In genomic region chr18:74485860-74486849, GRCh38 we compare ENCODE assay signal across 21 cellular contexts. TPM values are rescaled to one million over a fixed set of nuclear protein-coding genes. Genes with fewer than 3 reads are reported as not detected.
DNase-seq lines count a peak whose midpoint lies in the region; ATAC-seq and TF ChIP-seq lines count a peak whose summit lies in the region.
"Had no signal": no experiment of that assay in that cellular context is flagged by ENCODE, and none has a peak within 500 bp of the region (broad histone marks: within the 10 kb centered on the region; RNA-seq: fewer than 3 reads in every experiment).

No MANE protein-coding gene starts in this region.

- no peak overlapping the region for H3K4me3 Mint-ChIP-seq in nephron
- H3K4me3 Mint-ChIP-seq: CD14-positive monocyte, natural killer cell, WTC11 had no signal

- CTCF ChIA-PET in HEK293T (lab: Yijun Ruan, JAX), result no interaction called here

- peaks cover 34% of the 10 kb centered on the region for H3K4me1 Mint-ChIP-seq in nephron

- DNase-seq in DMS53 (lab: John Stamatoyannopoulos, UW), result peak; percentile 43
- no peak for DNase-seq in DMS53 treated with DMSO at 0.1 percent for 48 hours (lab: John Stamatoyannopoulos, UW; ENCODE audit: unreplicated experiment)
- DNase-seq in thyroid gland, result peak in 1 of 2 donors; percentile 17
- DNase-seq in HEK293T (ENCODE audit: extremely low spot score), result no peak
- no peak for DNase-seq in NCI-H1694 (lab: John Stamatoyannopoulos, UW)
- DNase-seq: activated effector memory CD4-positive, alpha-beta T cell treated with Interleukin-2 at 50 U/mL for 16 hours; amniotic stem cell; DMS79; foreskin keratinocyte; lower lobe of right lung; natural killer cell; stimulated activated CD4-positive, alpha-beta T cell treated with anti-CD3 and anti-CD28 coated beads, Interleukin-1b, Interleukin-23, amount 100 ng/mL, for 48 hours; T-helper 1 cell had no signal

- no peak overlapping the region for H3K4me3 ChIP-seq in thyroid gland (replicated peaks in 1 of 3)
- H3K4me3 ChIP-seq: lower lobe of right lung had no signal

- H3K4me1 ChIP-seq in thyroid gland, result peaks cover 7 to 9% of the 10 kb centered on the region in 2 donors
- H3K4me1 ChIP-seq: foreskin keratinocyte, lower lobe of right lung had no signal

- H3K27ac Mint-ChIP-seq in nephron, result peak overlapping the region; percentile 26 to 54 (median 29)
- H3K27ac Mint-ChIP-seq: natural killer cell, WTC11 had no signal

- H3K9me3 Mint-ChIP-seq in nephron, result no peaks in the 10 kb centered on the region
- H3K9me3 Mint-ChIP-seq: CD14-positive monocyte, natural killer cell, WTC11 had no signal

- H3K36me3 ChIP-seq in thyroid gland, result no peaks in the 10 kb centered on the region
- H3K36me3 ChIP-seq: lower lobe of right lung had no signal

- TF ChIP-seq POLR2A in thyroid gland (IDR thresholded peaks at IDR 0.05), result no peak

- no peaks in the 10 kb centered on the region for H3K9me3 ChIP-seq in thyroid gland
- H3K9me3 ChIP-seq: lower lobe of right lung had no signal

- 69 to 72% methylated on average over 14 to 17 of the region's 17 CpGs for WGBS in thyroid gland, 2 donors

- no peaks in the 10 kb centered on the region for H3K36me3 Mint-ChIP-seq in nephron (ENCODE audit: low read depth)
- H3K36me3 Mint-ChIP-seq: CD14-positive monocyte, natural killer cell, WTC11 had no signal

- H3K27me3 ChIP-seq in thyroid gland, result no peaks in the 10 kb centered on the region

- peak overlapping the region; percentile 94 for H3K27ac ChIP-seq in cingulate gyrus (ENCODE audit: low read depth, low read length)
- H3K27ac ChIP-seq in thyroid gland, result peak overlapping the region in 2 of 3 donors; percentile 57 to 70
- H3K27ac ChIP-seq: 22Rv1, foreskin keratinocyte, lower lobe of right lung had no signal

- TF ChIP-seq CTCF in nephron (IDR thresholded peaks at IDR 0.05; ENCODE audit: unreplicated experiment in 3 of 3), result no peak
- peak in 1 of 6 experiments; percentile 18 for TF ChIP-seq CTCF in thyroid gland (IDR thresholded peaks at IDR 0.05)

- ATAC-seq in GM21390 (IDR thresholded peaks at IDR 0.05; ENCODE audit: unreplicated experiment), result no peak
- ATAC-seq: foreskin keratinocyte, natural killer cell, WTC11 had no signal

- intact Hi-C loops in thyroid gland (cut with DNase I), result no loop called here

- H3K27me3 Mint-ChIP-seq in nephron (ENCODE audit: low read depth), result peaks cover 7% of the 10 kb centered on the region

- POLR2A ChIA-PET in HEK293T (lab: Yijun Ruan, JAX), result no interaction called here

TF ChIP-seq in HEK293T, 16 proteins besides CTCF, POLR2A, EP300 and RAD21:
- TF ChIP-seq BHLHE40 (IDR thresholded peaks at IDR 0.05; ENCODE audit: borderline replicate concordance), result no peak
- TF ChIP-seq SP1 (IDR thresholded peaks at IDR 0.05), result no peak
- no peak for TF ChIP-seq ELF4 (IDR thresholded peaks at IDR 0.05)
- no peak for TF ChIP-seq TARDBP (IDR thresholded peaks at IDR 0.05)
- no peak for TF ChIP-seq HDGF (IDR thresholded peaks at IDR 0.05; ENCODE audit: borderline replicate concordance)
- TF ChIP-seq PKNOX1 (IDR thresholded peaks at IDR 0.05), result no peak
- no peak for TF ChIP-seq LEF1 (IDR thresholded peaks at IDR 0.05; ENCODE audit: borderline replicate concordance)
- no peak for TF ChIP-seq FOXM1 (IDR thresholded peaks at IDR 0.05; ENCODE audit: borderline replicate concordance)
- no peak for TF ChIP-seq SUZ12 (IDR thresholded peaks at IDR 0.05)
- TF ChIP-seq FOXK2 (IDR thresholded peaks at IDR 0.05), result no peak
- no peak for TF ChIP-seq ARNT (IDR thresholded peaks at IDR 0.05)
- TF ChIP-seq ZNF384 (IDR thresholded peaks at IDR 0.05), result no peak
- TF ChIP-seq CTBP1 (IDR thresholded peaks at IDR 0.05; ENCODE audit: borderline replicate concordance), result no peak
- no peak for TF ChIP-seq L3MBTL2 (conservative IDR thresholded peaks at IDR 0.05)
- TF ChIP-seq NFRKB (IDR thresholded peaks at IDR 0.05), result no peak
- TF ChIP-seq FOXA1 (IDR thresholded peaks at IDR 0.05), result no peak

RNA-seq across cellular contexts. Expression of gene CNDP2, which starts 10.0 kb away (rescaled TPM):
- total RNA-seq in thyroid gland, result 100 to 1,000 TPM; 249 to 437 (median 301) TPM

RNA-seq across cellular contexts. Expression of gene DIPK1C, which starts 29.0 kb away (rescaled TPM):
- not detected for total RNA-seq in thyroid gland
- total RNA-seq: endothelial cell of umbilical vein, foreskin keratinocyte, lower lobe of right lung, natural killer cell, WTC11 had no signal

RNA-seq across cellular contexts. Expression of gene CNDP1, which starts 48.1 kb away (rescaled TPM):
- total RNA-seq in thyroid gland, result 1 to 10 TPM in 1 of 4 donors, under 1 TPM in 1, not detected in 2; 0.25 to 1.0 TPM
- total RNA-seq: endothelial cell of umbilical vein, foreskin keratinocyte, lower lobe of right lung, right cardiac atrium had no signal
